ENCODE assay signal across 29 cellular contexts in the genomic region with DNA sequence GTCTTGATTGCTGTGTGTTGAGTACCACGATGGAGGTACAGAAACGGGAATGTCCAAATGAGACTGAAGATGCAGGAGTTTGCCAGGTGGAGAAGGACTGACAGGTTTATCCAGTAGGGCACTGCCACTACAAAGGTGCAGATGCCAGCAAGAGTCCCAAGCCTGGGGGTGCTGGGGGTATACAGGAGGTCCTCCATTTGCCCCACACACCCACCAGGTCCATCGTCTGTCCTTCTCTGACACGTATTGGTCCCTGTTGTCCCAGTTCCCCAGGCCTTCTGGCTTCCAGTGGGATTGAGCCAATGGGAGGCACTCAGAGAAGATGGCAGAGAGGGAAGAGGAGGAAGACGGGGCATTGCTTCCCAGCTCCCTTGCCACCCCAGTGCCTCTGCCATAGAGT.
"Had no signal": no experiment of that assay in that cellular context is flagged by ENCODE, and none has a peak within 500 bp of the region (broad histone marks: within the 10 kb centered on the region; RNA-seq: fewer than 3 reads in every experiment).

No MANE protein-coding gene starts in this region.

- H3K27ac ChIP-seq: neutrophil, ovary, parathyroid adenoma, psoas muscle, right lobe of liver, sigmoid colon, stomach, thoracic aorta, thyroid gland, tibial nerve, upper lobe of left lung, vagina had no signal

- H3K4me1 Mint-ChIP-seq: stimulated activated effector memory CD8-positive, alpha-beta T cell treated with anti-CD3 and anti-CD28 coated beads, Interleukin-12 subunit alpha, Interleukin-12 subunit beta, amount 100 ng/mL, for 72 hours had no signal

- H3K27ac Mint-ChIP-seq: nephron progenitor cell; stimulated activated effector memory CD8-positive, alpha-beta T cell treated with anti-CD3 and anti-CD28 coated beads, Interleukin-12 subunit alpha, Interleukin-12 subunit beta, amount 100 ng/mL, for 72 hours; stimulated activated naive B cell treated with anti-CD40 and anti-IgM and Interleukin-4, amounts not matched to agents 10 μg/mL and 1 μg/mL and 100 μg/mL, for 72 hours; stimulated activated naive CD8-positive, alpha-beta T cell treated with anti-CD3 and anti-CD28 coated beads, Interleukin-15, Interleukin-2, amounts not matched to agents 100 ng/mL and 50 ng/mL, for 24 hours had no signal

- H3K4me1 ChIP-seq: parathyroid adenoma, psoas muscle, right lobe of liver, sigmoid colon, thyroid gland, tibial nerve, upper lobe of left lung, vagina had no signal

- H3K9me3 Mint-ChIP-seq: natural killer cell treated with Interleukin-12 subunit alpha and Interleukin-12 subunit beta and Interleukin-15 and Interleukin-18, amount 100 ng/mL, for 72 hours; nephron progenitor cell; neural crest cell; stimulated activated effector memory CD8-positive, alpha-beta T cell treated with anti-CD3 and anti-CD28 coated beads, Interleukin-12 subunit alpha, Interleukin-12 subunit beta, amount 100 ng/mL, for 72 hours; stimulated activated naive B cell treated with anti-CD40 and anti-IgM and Interleukin-4, amounts not matched to agents 10 μg/mL and 1 μg/mL and 100 μg/mL, for 72 hours; stimulated activated naive CD8-positive, alpha-beta T cell treated with anti-CD3 and anti-CD28 coated beads, Interleukin-15, Interleukin-2, amounts not matched to agents 100 ng/mL and 50 ng/mL, for 24 hours had no signal

- H3K9me3 ChIP-seq: neutrophil, ovary, psoas muscle, right lobe of liver, sigmoid colon, stomach, thoracic aorta, thyroid gland, tibial nerve, upper lobe of left lung, vagina had no signal

- H2AFZ ChIP-seq: parathyroid adenoma had no signal

- ATAC-seq: natural killer cell treated with Interleukin-12 subunit alpha and Interleukin-12 subunit beta and Interleukin-15 and Interleukin-18, amount 100 ng/mL, for 72 hours; psoas muscle; right cardiac atrium; right lobe of liver; stimulated activated effector memory CD8-positive, alpha-beta T cell treated with anti-CD3 and anti-CD28 coated beads, Interleukin-12 subunit alpha, Interleukin-12 subunit beta, amount 100 ng/mL, for 72 hours; stimulated activated naive B cell treated with anti-CD40 and anti-IgM and Interleukin-4, amounts not matched to agents 10 μg/mL and 1 μg/mL and 100 μg/mL, for 72 hours had no signal

- H3K27me3 ChIP-seq: ovary, thyroid gland, upper lobe of left lung, vagina had no signal

- H3K9ac ChIP-seq: parathyroid adenoma had no signal

- H3K4me3 Mint-ChIP-seq: natural killer cell treated with Interleukin-12 subunit alpha and Interleukin-12 subunit beta and Interleukin-15 and Interleukin-18, amount 100 ng/mL, for 72 hours; nephron progenitor cell; neural crest cell; stimulated activated effector memory CD8-positive, alpha-beta T cell treated with anti-CD3 and anti-CD28 coated beads, Interleukin-12 subunit alpha, Interleukin-12 subunit beta, amount 100 ng/mL, for 72 hours; stimulated activated naive B cell treated with anti-CD40 and anti-IgM and Interleukin-4, amounts not matched to agents 10 μg/mL and 1 μg/mL and 100 μg/mL, for 72 hours; stimulated activated naive CD8-positive, alpha-beta T cell treated with anti-CD3 and anti-CD28 coated beads, Interleukin-15, Interleukin-2, amounts not matched to agents 100 ng/mL and 50 ng/mL, for 24 hours had no signal

- H3K27me3 Mint-ChIP-seq: natural killer cell treated with Interleukin-12 subunit alpha and Interleukin-12 subunit beta and Interleukin-15 and Interleukin-18, amount 100 ng/mL, for 72 hours; progenitor cell of endocrine pancreas; stimulated activated naive CD8-positive, alpha-beta T cell treated with anti-CD3 and anti-CD28 coated beads, Interleukin-15, Interleukin-2, amounts not matched to agents 100 ng/mL and 50 ng/mL, for 24 hours had no signal

- H3K36me3 ChIP-seq: neutrophil, ovary, right lobe of liver, sigmoid colon, stomach, thyroid gland, tibial nerve had no signal

- DNase-seq: nephron progenitor cell; nucleus accumbens; ovary; posterior cingulate gyrus; psoas muscle; right cardiac atrium; right lobe of liver; sigmoid colon; small intestine; stimulated activated CD4-positive, alpha-beta T cell treated with anti-CD3 and anti-CD28 coated beads, Interleukin-15, amount 100 ng/mL, for 24 hours; stimulated activated CD4-positive, alpha-beta T cell treated with anti-CD3 and anti-CD28 coated beads, Interleukin-2, amount 100 ng/mL, for 24 hours; stimulated activated CD4-positive, alpha-beta T cell treated with anti-CD3 and anti-CD28 coated beads, Interleukin-2, amount 100 ng/mL, for 48 hours; stimulated activated CD4-positive, alpha-beta T cell treated with anti-CD3 and anti-CD28 coated beads, Interleukin-4, amount 100 ng/mL, for 24 hours; stimulated activated naive B cell treated with anti-CD40 and anti-IgM and Interleukin-4, amounts not matched to agents 10 μg/mL and 1 μg/mL and 100 μg/mL, for 72 hours; stimulated activated naive CD4-positive, alpha-beta T cell treated with Interleukin-2 at 50 U/mL for 16 hours; stomach; thyroid gland; trophoblast cell; upper lobe of left lung had no signal

- H3K36me3 Mint-ChIP-seq: natural killer cell treated with Interleukin-12 subunit alpha and Interleukin-12 subunit beta and Interleukin-15 and Interleukin-18, amount 100 ng/mL, for 72 hours had no signal

- H3K79me2 ChIP-seq: parathyroid adenoma had no signal

- H3K4me3 ChIP-seq: ovary, psoas muscle, right lobe of liver, sigmoid colon, stomach, thoracic aorta, thyroid gland, tibial nerve, upper lobe of left lung, vagina had no signal

- FAIRE-seq: small intestine had no signal
